9 cellular contexts compared by ENCODE assay signal in genomic region chr12:6430990-6431353, GRCh38. TPM values are rescaled to one million over a fixed set of nuclear protein-coding genes. Genes with fewer than 3 reads are reported as not detected.
A peak's percentile ranks its signal among the peaks of the same experiment; 100 is the strongest.
DNase-seq lines count a peak whose midpoint lies in the region; ATAC-seq and TF ChIP-seq lines count a peak whose summit lies in the region.
"Had no signal": no experiment of that assay in that cellular context is flagged by ENCODE, and none has a peak within 500 bp of the region (broad histone marks: within the 10 kb centered on the region; RNA-seq: fewer than 3 reads in every experiment).

No MANE protein-coding gene starts in this region.

- ATAC-seq in gastroesophageal sphincter (no peak), HG03280 (IDR thresholded peaks at IDR 0.05; ENCODE audit: unreplicated experiment) (no peak), HG03196 (IDR thresholded peaks at IDR 0.05; ENCODE audit: unreplicated experiment) (no peak)

- peak overlapping the region; percentile 85 to 91 (median 88) for H3K27ac ChIP-seq in gastroesophageal sphincter
- peak overlapping the region in 7 of 8 donors; percentile 1 to 80 (median 74) for H3K27ac ChIP-seq in spleen

- no peak for TF ChIP-seq CTCF in WI38 (IDR thresholded peaks at IDR 0.05; ENCODE audit: low read depth, low read length)
- no peak for TF ChIP-seq CTCF in gastroesophageal sphincter (IDR thresholded peaks at IDR 0.05)
- TF ChIP-seq CTCF in spleen (IDR thresholded peaks at IDR 0.05 in 8 of 11, conservative IDR thresholded peaks at IDR 0.05 in 3 of 11), result no peak

- TF ChIP-seq POLR2A in gastroesophageal sphincter (IDR thresholded peaks at IDR 0.05), result no peak
- no peak for TF ChIP-seq POLR2A in spleen (IDR thresholded peaks at IDR 0.05)

- H3K4me3 ChIP-seq in WI38 (ENCODE audit: low read depth, low read length), result peak overlapping the region; percentile 50
- H3K4me3 ChIP-seq in gastroesophageal sphincter, result peak overlapping the region in 1 of 2 donors; percentile 36
- H3K4me3 ChIP-seq in spleen, result peak overlapping the region in 2 of 8 donors; percentile 16 to 40

- peaks cover 9 to 17% (median 10%) of the 10 kb centered on the region in 3 donors for H3K4me1 ChIP-seq in gastroesophageal sphincter
- H3K4me1 ChIP-seq in spleen, result peaks cover 23 to 80% (median 58%) of the 10 kb centered on the region in 6 donors

- H3K9me3 ChIP-seq in gastroesophageal sphincter (no peaks in the 10 kb centered on the region), spleen (no peaks in the 10 kb centered on the region)

- TF ChIP-seq EP300 in gastroesophageal sphincter (IDR thresholded peaks at IDR 0.05), result no peak

- DNase-seq in H4 (ENCODE audit: low spot score) (peak; percentile 39), spleen (no peak), NOMO-1 treated with DMSO at 0.1 percent for 48 hours (lab: John Stamatoyannopoulos, UW; ENCODE audit: unreplicated experiment) (no peak), SIG-M5 (lab: John Stamatoyannopoulos, UW) (no peak)

- H3K36me3 ChIP-seq in gastroesophageal sphincter (no peaks in the 10 kb centered on the region), spleen (no peaks in the 10 kb centered on the region)

- intact Hi-C loops in spleen (cut with DNase I; ENCODE audit: low total_unique reads), result no loop called here

- 38 to 56% methylated on average over 3 of the region's 3 CpGs for WGBS in gastroesophageal sphincter (ENCODE audit: low coverage in 1 of 2), 2 donors
- 58 to 70% (median 65%) methylated on average over 3 of the region's 3 CpGs for WGBS in spleen, 5 donors

- no peaks in the 10 kb centered on the region for H3K27me3 ChIP-seq in gastroesophageal sphincter
- no peaks in the 10 kb centered on the region for H3K27me3 ChIP-seq in spleen (replicated peaks in 1 of 7)

RNA-seq across cellular contexts. Expression of gene CD27, which starts 13.8 kb away (rescaled TPM):
- total RNA-seq in H4 (2014; rRNA removed; shearing (Covaris generic)), result not detected in 2 replicates
- under 1 TPM in 2 of 4 donors, not detected in 2; 0.45 to 0.89 TPM for total RNA-seq in gastroesophageal sphincter
- 10 to 100 TPM; 49.2 to 97.2 (median 59.2) TPM for total RNA-seq in spleen
- polyA plus RNA-seq in spleen, result 100 to 1,000 TPM; 128 to 193 (median 178) TPM
- total RNA-seq: epithelial cell of proximal tubule had no signal

RNA-seq across cellular contexts. Expression of gene TAPBPL, which starts 20.9 kb away (rescaled TPM):
- 8.6 and 20.5 TPM in 2 replicates for total RNA-seq in H4 (2014; rRNA removed; shearing (Covaris generic))
- 10 to 100 TPM; 11.6 to 31.3 (median 16.4) TPM for total RNA-seq in gastroesophageal sphincter
- 10 to 100 TPM; 35.6 to 50.1 (median 42.0) TPM for total RNA-seq in spleen
- 10 to 100 TPM; 15.0 to 17.1 (median 15.9) TPM for polyA plus RNA-seq in spleen

RNA-seq across cellular contexts. Expression of gene VAMP1, which starts 39.5 kb away (rescaled TPM):
- total RNA-seq in H4 (2014; rRNA removed; shearing (Covaris generic)), result 2.8 and 4.1 TPM in 2 replicates
- total RNA-seq in gastroesophageal sphincter (10 to 100 TPM; 10.5 to 45.5 (median 17.9) TPM), spleen (10 to 100 TPM; 18.5 to 32.5 (median 24.2) TPM)
- 10 to 100 TPM; 11.0 to 20.7 (median 17.9) TPM for polyA plus RNA-seq in spleen

RNA-seq across cellular contexts. Expression of gene LTBR, which starts 47.0 kb away (rescaled TPM):
- 19.5 and 31.5 TPM in 2 replicates for total RNA-seq in H4 (2014; rRNA removed; shearing (Covaris generic))
- total RNA-seq in gastroesophageal sphincter (100 to 1,000 TPM in 3 of 4 donors, 10 to 100 TPM in 1; 86.5 to 139 (median 119) TPM), spleen (100 to 1,000 TPM in 3 of 7 donors, 10 to 100 TPM in 4; 49.0 to 155 (median 87.8) TPM)
- 10 to 100 TPM; 14.4 to 29.2 (median 15.7) TPM for polyA plus RNA-seq in spleen

RNA-seq across cellular contexts. Expression of gene SCNN1A, which starts 55.6 kb away (rescaled TPM):
- total RNA-seq in H4 (2014; rRNA removed; shearing (Covaris generic)), result 1.7 and 2.1 TPM in 2 replicates
- total RNA-seq in gastroesophageal sphincter (10 to 100 TPM in 1 of 4 donors, 1 to 10 TPM in 1, under 1 TPM in 1, not detected in 1; 0.62 to 19.9 (median 5.2) TPM), spleen (1 to 10 TPM in 6 of 7 donors, under 1 TPM in 1; 0.84 to 8.6 (median 2.0) TPM)
- under 1 TPM; 0.17 to 0.22 (median 0.18) TPM for polyA plus RNA-seq in spleen

Comparison
In these comparisons a context has a peak if more than half of its experiments do, and no peak if none do; other contexts are left out.
1. RNA of gene CD27, which starts 13.8 kb away (total RNA-seq): 49.2 to 97.2 TPM in spleen; 0.45 to 0.89 TPM in gastroesophageal sphincter and not detected in H4; every median in the first group is over 10 times any median in the second.